25 cellular contexts compared by ENCODE assay signal in genomic region chr2:188898261-188898660, GRCh38.
DNase-seq lines count a peak whose midpoint lies in the region; ATAC-seq, FAIRE-seq and TF ChIP-seq lines count a peak whose summit lies in the region.
"Had no signal": no experiment of that assay in that cellular context is flagged by ENCODE, and none has a peak within 500 bp of the region (broad histone marks: within the 10 kb centered on the region; RNA-seq: fewer than 3 reads in every experiment).

No MANE protein-coding gene starts in this region.

- peak; percentile 74 for DNase-seq in AG04450 (ENCODE audit: low read depth, low spot score)
- DNase-seq in IMR-90: peak; percentile 75
- no peak for DNase-seq in NCI-H187 (lab: John Stamatoyannopoulos, UW)
- no peak for DNase-seq in GM12892 (ENCODE audit: insufficient read length)
- DNase-seq in posterior cingulate gyrus: no peak
- DNase-seq in DMS79 treated with DMSO at 0.1 percent for 48 hours (lab: John Stamatoyannopoulos, UW): no peak
- DNase-seq: ACHN; activated CD4-positive, alpha-beta T cell treated with anti-CD3 and anti-CD28 coated beads, Interleukin-2, amount 10 ng/mL, durations not matched to agents 7 days and 5 days; activated naive CD8-positive, alpha-beta T cell treated with anti-CD3 and anti-CD28 coated beads for 36 hours; CD4-positive, alpha-beta memory T cell; cortex of kidney; foreskin keratinocyte; kidney; naive thymus-derived CD4-positive, alpha-beta T cell; NCI-H2107; NCI-H510A; ovary; stimulated activated CD4-positive, alpha-beta T cell treated with anti-CD3 and anti-CD28 coated beads, Interleukin-4, amount 100 ng/mL, for 4 hours; T-helper 2 cell had no signal

- CTCF ChIA-PET in AG04450 (lab: Charles Lee): interaction anchor here (1.7 kb wide), 1 partner anchor 78 kb away, joined by 6 read pairs; no protein-coding TSS in a partner anchor
- CTCF ChIA-PET in IMR-90 (lab: Yijun Ruan, JAX): no interaction called here

- H3K79me1 ChIP-seq in IMR-90 (ENCODE audit: low read depth in 1 of 2, low read length in 2 of 2): no peaks in the 10 kb centered on the region

- peak overlapping the region; percentile 100 for H2BK5ac ChIP-seq in IMR-90 (ENCODE audit: low read depth, low read length, poor library complexity, severe bottlenecking)

- POLR2A ChIA-PET in AG04450 (lab: Yijun Ruan, JAX) (no interaction called here), IMR-90 (lab: Charles Lee; ENCODE audit: unreplicated experiment) (no interaction called here)

- H3K4me2 ChIP-seq in IMR-90 (ENCODE audit: low read depth, low read length): peak overlapping the region; percentile 70; the same call in 1 of the 2 replicates

- WGBS in IMR-90 (ENCODE audit: extremely low coverage in 2 of 2, insufficient read length in 1 of 2), 2 experiments: no CpG with 5 or more reads among the region's 4 CpGs
- 29 to 31% methylated on average over 4 of the region's 4 CpGs for WGBS in gastroesophageal sphincter (ENCODE audit: low coverage in 1 of 2), 2 donors

- no peak for TF ChIP-seq RAD21 in IMR-90 (IDR thresholded peaks at IDR 0.05; ENCODE audit: low read length)

- H3K36me3 ChIP-seq in IMR-90 (ENCODE audit: control insufficient read depth, insufficient read depth, low read length): no peaks in the 10 kb centered on the region
- H3K36me3 ChIP-seq in gastroesophageal sphincter: no peaks in the 10 kb centered on the region
- H3K36me3 ChIP-seq in skeletal muscle tissue (ENCODE audit: control insufficient read depth in 3 of 3, insufficient read depth in 3 of 3, low read length in 3 of 3): no peaks in the 10 kb centered on the region
- H3K36me3 ChIP-seq: ovary had no signal

- H4K20me1 ChIP-seq in IMR-90 (ENCODE audit: insufficient read depth, low read length): no peaks in the 10 kb centered on the region

- ATAC-seq in IMR-90 (ENCODE audit: low read depth): peak; percentile 54
- no peak for ATAC-seq in gastroesophageal sphincter
- ATAC-seq: activated T-helper 17 cell treated with anti-CD3 and anti-CD28 coated beads, Interleukin-2, amount 50 U/mL, for 72 hours; foreskin keratinocyte; HCT116; naive thymus-derived CD4-positive, alpha-beta T cell had no signal

- H3K9me1 ChIP-seq in IMR-90 (ENCODE audit: insufficient read depth, low read length): peaks cover 3% of the 10 kb centered on the region

- H2AK5ac ChIP-seq in IMR-90 (ENCODE audit: low read depth, low read length): no peak overlapping the region

- in situ Hi-C loops in IMR-90 (cut with MboI; ENCODE audit: low sequenced_read_pairs): no loop called here

- H2BK120ac ChIP-seq in IMR-90 (ENCODE audit: low read depth, low read length): no peak overlapping the region

- no peak overlapping the region for H3K27ac ChIP-seq in AG04450 (ENCODE audit: low read depth, low read length)
- peak overlapping the region; percentile 39; the same call in 1 of the 2 replicates for H3K27ac ChIP-seq in IMR-90 (ENCODE audit: insufficient read depth, low read length)
- H3K27ac ChIP-seq in gastroesophageal sphincter: peak overlapping the region; percentile 52 to 71 (median 60)
- H3K27ac ChIP-seq in skeletal muscle tissue (ENCODE audit: low read depth, low read length): peak overlapping the region; percentile 13
- H3K27ac ChIP-seq: foreskin keratinocyte, ovary, VCaP had no signal

- no peak overlapping the region for H3K4ac ChIP-seq in IMR-90 (ENCODE audit: low read depth, low read length)

- intact Hi-C loops in IMR-90 (cut with micrococcal nuclease): loop anchor here (5.0 kb wide), 1 partner anchor 79 kb away; no protein-coding TSS in a partner anchor
- intact Hi-C loops in posterior cingulate gyrus (cut with DNase I): no loop called here

- no peak overlapping the region for H3K23ac ChIP-seq in IMR-90 (ENCODE audit: low read depth, low read length)

- H2AFZ ChIP-seq in IMR-90 (replicated peaks; ENCODE audit: low read length, poor library complexity): no peak overlapping the region

- H3K56ac ChIP-seq in IMR-90 (ENCODE audit: extremely low read depth, insufficient read depth, low read length): no peak overlapping the region

- no peak for TF ChIP-seq POLR2A in IMR-90 (IDR thresholded peaks at IDR 0.05; ENCODE audit: low read depth, low read length)
- no peak for TF ChIP-seq POLR2A in gastroesophageal sphincter (IDR thresholded peaks at IDR 0.05)
- no peak for TF ChIP-seq POLR2A in GM12892 (IDR thresholded peaks at IDR 0.05; ENCODE audit: low read depth, low read length)

- H3K18ac ChIP-seq in IMR-90 (ENCODE audit: low read depth, low read length): peak overlapping the region; percentile 100

- no peak for FAIRE-seq in GM12892 (lab: Jason Lieb, UNC)
- FAIRE-seq: GM12891, kidney had no signal

- H3K27me3 ChIP-seq in AG04450 (ENCODE audit: control insufficient read depth, insufficient read depth, low read length) (no peaks in the 10 kb centered on the region), IMR-90 (ENCODE audit: control insufficient read depth, insufficient read depth, low read length) (no peaks in the 10 kb centered on the region), gastroesophageal sphincter (no peaks in the 10 kb centered on the region), skeletal muscle tissue (ENCODE audit: control insufficient read depth in 3 of 3, insufficient read depth in 3 of 3, low read length in 3 of 3) (no peaks in the 10 kb centered on the region)
- H3K27me3 ChIP-seq: foreskin keratinocyte, ovary had no signal

- H2AK9ac ChIP-seq in IMR-90 (replicated peaks; ENCODE audit: low read depth, low read length, poor library complexity): no peak overlapping the region

- H4K8ac ChIP-seq in IMR-90 (ENCODE audit: low read depth in 2 of 2, low read length in 2 of 2): peak overlapping the region; percentile 17 to 81; a peak in 1 of 4 replicates

- TF ChIP-seq EP300 in gastroesophageal sphincter (IDR thresholded peaks at IDR 0.05): no peak

- dilution Hi-C loops in IMR-90 (cut with HindIII; ENCODE audit: low sequenced_read_pairs, unreplicated experiment): no loop called here

- no peak overlapping the region for H2BK20ac ChIP-seq in IMR-90 (ENCODE audit: low read depth, low read length)

- TF ChIP-seq CTCF in AG04450 (IDR thresholded peaks at IDR 0.05; ENCODE audit: low read depth, low read length): no peak
- TF ChIP-seq CTCF in IMR-90 (conservative IDR thresholded peaks at IDR 0.05; ENCODE audit: low read depth, low read length): no peak
- no peak for TF ChIP-seq CTCF in gastroesophageal sphincter (IDR thresholded peaks at IDR 0.05)

- H3K14ac ChIP-seq in IMR-90 (replicated peaks; ENCODE audit: low read depth, low read length): no peak overlapping the region

- H3K4me3 ChIP-seq in AG04450 (ENCODE audit: low read depth, low read length) (no peak overlapping the region), IMR-90 (ENCODE audit: insufficient read depth, low read depth, low read length) (no peak overlapping the region), gastroesophageal sphincter (no peak overlapping the region), skeletal muscle tissue (ENCODE audit: low read length in 3 of 3) (no peak overlapping the region)
- H3K4me3 ChIP-seq: ovary had no signal

- H3K4me1 ChIP-seq in IMR-90 (ENCODE audit: control insufficient read depth, insufficient read depth, low read length): peaks cover 9% of the 10 kb centered on the region
- H3K4me1 ChIP-seq in gastroesophageal sphincter: peaks cover 6 to 30% (median 9%) of the 10 kb centered on the region in 3 donors
- H3K4me1 ChIP-seq in skeletal muscle tissue (ENCODE audit: control insufficient read depth in 3 of 3, insufficient read depth in 3 of 3, low read length in 3 of 3): peaks cover 0 to 3% (median 0%) of the 10 kb centered on the region in 3 donors

- BruUV-seq in IMR-90 (replicated peaks; lab: Mats Ljungman, UMichigan): no TSS peak

- H4K5ac ChIP-seq in IMR-90 (ENCODE audit: low read depth, low read length): no peak overlapping the region; the same call in 1 of the 2 replicates

- H2BK15ac ChIP-seq in IMR-90 (ENCODE audit: low read depth, low read length): no peak overlapping the region

- H3K9me3 ChIP-seq in AG04450 (ENCODE audit: control insufficient read depth, insufficient read depth, low read length) (no peaks in the 10 kb centered on the region), IMR-90 (ENCODE audit: control insufficient read depth, insufficient read depth, low read length) (no peaks in the 10 kb centered on the region), gastroesophageal sphincter (no peaks in the 10 kb centered on the region), skeletal muscle tissue (ENCODE audit: control insufficient read depth in 3 of 3, low read length in 3 of 3) (no peaks in the 10 kb centered on the region)
- H3K9me3 ChIP-seq: ovary had no signal

- H3K9ac ChIP-seq in IMR-90 (ENCODE audit: low read depth, low read length) (no peak overlapping the region), skeletal muscle tissue (ENCODE audit: low read depth in 1 of 3, low read length in 3 of 3) (no peak overlapping the region)

- H4K91ac ChIP-seq in IMR-90 (ENCODE audit: insufficient read depth, low read depth, low read length): no peak overlapping the region

TF ChIP-seq in IMR-90, 13 proteins besides CTCF, POLR2A, EP300 and RAD21:
- TF ChIP-seq ELK1 (IDR thresholded peaks at IDR 0.05; ENCODE audit: borderline replicate concordance, low read depth, low read length) (no peak), FOS (IDR thresholded peaks at IDR 0.05; ENCODE audit: low read depth, low read length) (peak; percentile 10; the same call in 1 of the 2 replicates), RCOR1 (IDR thresholded peaks at IDR 0.05; ENCODE audit: insufficient replicate concordance, low read length) (no peak)

Comparison
In these comparisons a context has a peak if more than half of its experiments do, and no peak if none do; other contexts are left out.
1. DNase-seq: peak in AG04450 (single experiment) and IMR-90 (single experiment); none in NCI-H187 (0 of 2), GM12892 (single experiment), posterior cingulate gyrus (0 of 10) and DMS79 treated with DMSO at 0.1 percent for 48 hours (single experiment).